ENCODE assay signal across 30 cellular contexts in genomic region chr21:35624896-35625295, GRCh38.
"Had no signal": no experiment of that assay in that cellular context is flagged by ENCODE, and none has a peak within 500 bp of the region (broad histone marks: within the 10 kb centered on the region; RNA-seq: fewer than 3 reads in every experiment).

No MANE protein-coding gene starts in this region.

- H3K4me3 ChIP-seq: adrenal gland, ascending aorta, body of pancreas, breast epithelium, cardiac muscle cell, colonic mucosa had no signal

- H3K27ac ChIP-seq: adrenal gland, ascending aorta, body of pancreas, brain microvascular endothelial cell, breast epithelium, cardiac muscle cell, colonic mucosa had no signal

- H3K27me3 ChIP-seq: ascending aorta, body of pancreas, brain microvascular endothelial cell, breast epithelium, cardiac muscle cell, colonic mucosa had no signal

- ATAC-seq: activated naive CD4-positive, alpha-beta T cell treated with anti-CD3 and anti-CD28 coated beads, Interleukin-2, amount 50 U/mL, for 72 hours; activated naive CD8-positive, alpha-beta T cell treated with anti-CD3 and anti-CD28 coated beads, Interleukin-2, amount 50 U/mL, for 24 hours; activated T-cell treated with anti-CD3 and anti-CD28 coated beads, Interleukin-2, amount 50 U/mL, for 72 hours; activated T-helper 17 cell treated with anti-CD3 and anti-CD28 coated beads, Interleukin-2, amount 50 U/mL, for 72 hours; body of pancreas had no signal

- H3K36me3 ChIP-seq: adrenal gland, ascending aorta, brain microvascular endothelial cell, breast epithelium, cardiac muscle cell, colonic mucosa had no signal

- H3K9me3 ChIP-seq: adrenal gland, ascending aorta, body of pancreas, breast epithelium, colonic mucosa had no signal

- DNase-seq: activated effector memory CD4-positive, alpha-beta T cell treated with anti-CD3 and anti-CD28 coated beads, Interleukin-2, amount 50 U/mL, for 16 hours; activated effector memory CD4-positive, alpha-beta T cell treated with Interleukin-2 at 50 U/mL for 16 hours; activated gamma-delta T cell; activated gamma-delta T cell treated with Interleukin-2 at 50 U/mL for 16 hours; activated naive CD4-positive, alpha-beta T cell; activated naive CD4-positive, alpha-beta T cell treated with anti-CD3 and anti-CD28 coated beads for 36 hours; activated naive CD4-positive, alpha-beta T cell treated with anti-CD3 and anti-CD28 coated beads, Interleukin-2, amount 10 ng/mL, durations not matched to agents 7 days and 5 days; activated naive CD4-positive, alpha-beta T cell treated with anti-CD3 and anti-CD28 coated beads, Interleukin-2, amount 50 U/mL, for 16 hours; activated naive CD4-positive, alpha-beta T cell treated with Interleukin-2 at 50 U/mL for 16 hours; activated naive CD8-positive, alpha-beta T cell treated with anti-CD3 and anti-CD28 coated beads for 36 hours; activated naive CD8-positive, alpha-beta T cell treated with anti-CD3 and anti-CD28 coated beads, Interleukin-2, amount 10 ng/mL, durations not matched to agents 7 days and 5 days; activated naive CD8-positive, alpha-beta T cell treated with anti-CD3 and anti-CD28 coated beads, Interleukin-2, amount 50 U/mL, for 24 hours; activated T-cell treated with anti-CD3 and anti-CD28 coated beads, Interleukin-2, amount 50 U/mL, for 48 hours; activated T-cell treated with anti-CD3 and anti-CD28 coated beads, Interleukin-2, amount 50 U/mL, for 72 hours; adrenal gland; amniotic stem cell; amygdala; anterior cingulate cortex; aorta; body of pancreas; brain microvascular endothelial cell; caudate nucleus; central memory CD4-positive, alpha-beta T cell; cerebellar nuclear complex; colonic mucosa had no signal

- H3K4me1 ChIP-seq: adrenal gland, ascending aorta, body of pancreas, breast epithelium, colonic mucosa had no signal
